In genomic region chr6:151806757-151807512, GRCh38 we compare ENCODE assay signal across 9 cellular contexts. TPM values are rescaled to one million over a fixed set of nuclear protein-coding genes. Genes with fewer than 3 reads are reported as not detected.
DNase-seq lines count a peak whose midpoint lies in the region; ATAC-seq and TF ChIP-seq lines count a peak whose summit lies in the region.
"Had no signal": no experiment of that assay in that cellular context is flagged by ENCODE, and none has a peak within 500 bp of the region (broad histone marks: within the 10 kb centered on the region; RNA-seq: fewer than 3 reads in every experiment).

No MANE protein-coding gene starts in this region.

- H3K27me3 Mint-ChIP-seq in activated naive CD4-positive, alpha-beta T cell treated with anti-CD3 and anti-CD28 coated beads, Interleukin-2, amount 10 ng/mL, durations not matched to agents 7 days and 5 days, result peaks cover 66% of the 10 kb centered on the region
- H3K27me3 Mint-ChIP-seq in central memory CD8-positive, alpha-beta T cell, result peaks cover 78% of the 10 kb centered on the region

- H3K4me3 ChIP-seq in mucosa of rectum (ENCODE audit: low read length in 2 of 2), result peak overlapping the region; percentile 42 to 51
- peak overlapping the region; percentile 44 to 59 for H3K4me3 ChIP-seq in uterus

- peaks cover 14 to 15% of the 10 kb centered on the region in 2 donors for H3K27me3 ChIP-seq in mucosa of rectum (ENCODE audit: control insufficient read depth in 2 of 2, insufficient read depth in 2 of 2, low read length in 2 of 2)
- H3K27me3 ChIP-seq in uterus, result no peaks in the 10 kb centered on the region

- H3K36me3 Mint-ChIP-seq in activated naive CD4-positive, alpha-beta T cell treated with anti-CD3 and anti-CD28 coated beads, Interleukin-2, amount 10 ng/mL, durations not matched to agents 7 days and 5 days, result peaks cover 5% of the 10 kb centered on the region
- no peaks in the 10 kb centered on the region for H3K36me3 Mint-ChIP-seq in central memory CD8-positive, alpha-beta T cell (ENCODE audit: insufficient read depth)

- H3K4me1 Mint-ChIP-seq in activated naive CD4-positive, alpha-beta T cell treated with anti-CD3 and anti-CD28 coated beads, Interleukin-2, amount 10 ng/mL, durations not matched to agents 7 days and 5 days, result peaks cover 22% of the 10 kb centered on the region
- H3K4me1 Mint-ChIP-seq in central memory CD8-positive, alpha-beta T cell, result peaks cover 13% of the 10 kb centered on the region

- H3K36me3 ChIP-seq in mucosa of rectum (ENCODE audit: control insufficient read depth in 2 of 2, insufficient read depth in 2 of 2, low read length in 2 of 2) (no peaks in the 10 kb centered on the region), uterus (no peaks in the 10 kb centered on the region)

- intact Hi-C loops in uterus (cut with DNase I; ENCODE audit: low total_unique reads), result no loop called here

- CTCF ChIA-PET in activated naive CD4-positive, alpha-beta T cell treated with anti-CD3 and anti-CD28 coated beads, Interleukin-2, amount 10 ng/mL, durations not matched to agents 7 days and 5 days (lab: Charles Lee), result interaction anchor here (0.5 to 1.5 kb wide), 2 partner anchors 45 to 531 kb away, joined by 3 read pairs; no protein-coding TSS in a partner anchor

- H3K27ac ChIP-seq in mucosa of rectum (ENCODE audit: low read depth in 2 of 2, low read length in 2 of 2) (no peak overlapping the region), uterus (peak overlapping the region; percentile 95 to 99)

- no peak for DNase-seq in activated naive CD4-positive, alpha-beta T cell treated with anti-CD3 and anti-CD28 coated beads, Interleukin-2, amount 10 ng/mL, durations not matched to agents 7 days and 5 days
- no peak for DNase-seq in activated naive CD4-positive, alpha-beta T cell treated with anti-CD3 and anti-CD28 coated beads, Interleukin-2, amount 50 U/mL, for 16 hours
- no peak for DNase-seq in central memory CD8-positive, alpha-beta T cell (ENCODE audit: low spot score in 2 of 2)
- DNase-seq in uterus (peak in 1 of 2 donors; percentile 18), DMS 273 (lab: John Stamatoyannopoulos, UW; ENCODE audit: unreplicated experiment) (no peak), kidney tubule cell (ENCODE audit: low spot score) (no peak)
- DNase-seq: SHP77 had no signal

- H3K9me3 ChIP-seq in mucosa of rectum (ENCODE audit: control insufficient read depth in 2 of 2, low read length in 2 of 2) (no peaks in the 10 kb centered on the region), uterus (no peaks in the 10 kb centered on the region)

- peak in 2 of 4 experiments; percentile 12 for TF ChIP-seq CTCF in uterus (IDR thresholded peaks at IDR 0.05)

- peak overlapping the region; percentile 55 for H3K4me3 Mint-ChIP-seq in activated naive CD4-positive, alpha-beta T cell treated with anti-CD3 and anti-CD28 coated beads, Interleukin-2, amount 10 ng/mL, durations not matched to agents 7 days and 5 days
- peak overlapping the region; percentile 56 for H3K4me3 Mint-ChIP-seq in central memory CD8-positive, alpha-beta T cell

- H3K4me1 ChIP-seq in mucosa of rectum (ENCODE audit: control insufficient read depth in 2 of 2, insufficient read depth in 2 of 2, low read length in 2 of 2) (peaks cover 0 to 2% of the 10 kb centered on the region in 2 donors), uterus (no peaks in the 10 kb centered on the region)

- H3K27ac Mint-ChIP-seq in activated naive CD4-positive, alpha-beta T cell treated with anti-CD3 and anti-CD28 coated beads, Interleukin-2, amount 10 ng/mL, durations not matched to agents 7 days and 5 days, result no peak overlapping the region
- H3K27ac Mint-ChIP-seq in central memory CD8-positive, alpha-beta T cell (ENCODE audit: low read depth), result no peak overlapping the region

- ATAC-seq in central memory CD8-positive, alpha-beta T cell (replicated peaks; ENCODE audit: extremely low read depth, poor library complexity, severe bottlenecking), result no peak
- ATAC-seq in GM21526 (IDR thresholded peaks at IDR 0.05; ENCODE audit: low FRiP score, unreplicated experiment), result no peak

- no peak overlapping the region for H3K9ac ChIP-seq in mucosa of rectum (ENCODE audit: low read depth in 1 of 2, low read length in 2 of 2)

- TF ChIP-seq POLR2A in uterus (IDR thresholded peaks at IDR 0.05), result no peak

- no peaks in the 10 kb centered on the region for H3K9me3 Mint-ChIP-seq in activated naive CD4-positive, alpha-beta T cell treated with anti-CD3 and anti-CD28 coated beads, Interleukin-2, amount 10 ng/mL, durations not matched to agents 7 days and 5 days
- no peaks in the 10 kb centered on the region for H3K9me3 Mint-ChIP-seq in central memory CD8-positive, alpha-beta T cell

RNA-seq across cellular contexts. Expression of gene ESR1, which starts 0.5 kb away (rescaled TPM):
- 100 to 1,000 TPM in 3 of 4 donors, 10 to 100 TPM in 1; 29.1 to 225 (median 141) TPM for total RNA-seq in uterus

Comparison
In these comparisons a context has a peak if more than half of its experiments do, and no peak if none do; other contexts are left out.
1. H3K27ac ChIP-seq: peak in uterus (2 of 2); none in mucosa of rectum (0 of 2).